In genomic region chr2:86056935-86057334, GRCh38 we compare ENCODE assay signal across 24 cellular contexts.
"Had no signal": no experiment of that assay in that cellular context is flagged by ENCODE, and none has a peak within 500 bp of the region (broad histone marks: within the 10 kb centered on the region; RNA-seq: fewer than 3 reads in every experiment).

No MANE protein-coding gene starts in this region.

- H3K27me3 Mint-ChIP-seq: dendritic cell treated with granulocyte-macrophage colony-stimulating factor and Interleukin-4, amounts not matched to agents 40 ng/mL and 50 ng/mL, for 4 days; naive thymus-derived CD8-positive, alpha-beta T cell had no signal

- DNase-seq: effector CD8-positive, alpha-beta T cell; endodermal cell; gastrocnemius medialis; heart right ventricle; hippocampal formation; left ventricle myocardium superior; lower lobe of right lung; naive thymus-derived CD8-positive, alpha-beta T cell; nephron progenitor cell; nucleus accumbens; psoas muscle; right cardiac atrium; sigmoid colon; stimulated activated CD4-positive, alpha-beta T cell treated with anti-CD3 and anti-CD28 coated beads, Interleukin-2, amount 100 ng/mL, for 24 hours; stimulated activated CD4-positive, alpha-beta T cell treated with anti-CD3 and anti-CD28 coated beads, Interleukin-4, amount 100 ng/mL, for 24 hours; stimulated activated naive CD4-positive, alpha-beta T cell treated with Interleukin-2 at 50 U/mL for 16 hours; stomach; trophoblast cell had no signal

- H3K4me1 ChIP-seq: gastrocnemius medialis, psoas muscle, sigmoid colon, vagina had no signal

- H3K27me3 ChIP-seq: gastrocnemius medialis, heart right ventricle, sigmoid colon, stomach, thyroid gland, vagina had no signal

- H3K27ac ChIP-seq: epithelial cell of prostate, gastrocnemius medialis, heart right ventricle, lower lobe of right lung, psoas muscle, sigmoid colon, stomach, thyroid gland, vagina had no signal

- H3K4me3 Mint-ChIP-seq: dendritic cell treated with granulocyte-macrophage colony-stimulating factor and Interleukin-4, amounts not matched to agents 40 ng/mL and 50 ng/mL, for 4 days; endodermal cell; naive thymus-derived CD8-positive, alpha-beta T cell; nephron progenitor cell; stimulated activated effector memory CD8-positive, alpha-beta T cell treated with anti-CD3 and anti-CD28 coated beads, Interleukin-12 subunit alpha, Interleukin-12 subunit beta, amount 100 ng/mL, for 72 hours had no signal

- H3K4me3 ChIP-seq: gastrocnemius medialis, heart right ventricle, lower lobe of right lung, psoas muscle, sigmoid colon, stomach, thyroid gland, vagina had no signal

- H3K9me3 Mint-ChIP-seq: dendritic cell treated with granulocyte-macrophage colony-stimulating factor and Interleukin-4, amounts not matched to agents 40 ng/mL and 50 ng/mL, for 4 days; endodermal cell; naive thymus-derived CD8-positive, alpha-beta T cell; nephron progenitor cell; stimulated activated effector memory CD8-positive, alpha-beta T cell treated with anti-CD3 and anti-CD28 coated beads, Interleukin-12 subunit alpha, Interleukin-12 subunit beta, amount 100 ng/mL, for 72 hours had no signal

- ATAC-seq: esophagus mucosa; gastrocnemius medialis; heart right ventricle; left ventricle myocardium superior; lower lobe of right lung; naive thymus-derived CD8-positive, alpha-beta T cell; right cardiac atrium; stimulated activated effector memory CD8-positive, alpha-beta T cell treated with anti-CD3 and anti-CD28 coated beads, Interleukin-12 subunit alpha, Interleukin-12 subunit beta, amount 100 ng/mL, for 72 hours had no signal

- H3K9me3 ChIP-seq: gastrocnemius medialis, heart right ventricle, lower lobe of right lung, psoas muscle, sigmoid colon, stomach, thyroid gland, vagina had no signal

- H3K27ac Mint-ChIP-seq: dendritic cell treated with granulocyte-macrophage colony-stimulating factor and Interleukin-4, amounts not matched to agents 40 ng/mL and 50 ng/mL, for 4 days; endodermal cell; nephron progenitor cell; stimulated activated effector memory CD8-positive, alpha-beta T cell treated with anti-CD3 and anti-CD28 coated beads, Interleukin-12 subunit alpha, Interleukin-12 subunit beta, amount 100 ng/mL, for 72 hours had no signal

- H3K4me1 Mint-ChIP-seq: endodermal cell; nephron progenitor cell; stimulated activated effector memory CD8-positive, alpha-beta T cell treated with anti-CD3 and anti-CD28 coated beads, Interleukin-12 subunit alpha, Interleukin-12 subunit beta, amount 100 ng/mL, for 72 hours had no signal
